Comparison of ENCODE assay signal across 10 cellular contexts in the genomic region with DNA sequence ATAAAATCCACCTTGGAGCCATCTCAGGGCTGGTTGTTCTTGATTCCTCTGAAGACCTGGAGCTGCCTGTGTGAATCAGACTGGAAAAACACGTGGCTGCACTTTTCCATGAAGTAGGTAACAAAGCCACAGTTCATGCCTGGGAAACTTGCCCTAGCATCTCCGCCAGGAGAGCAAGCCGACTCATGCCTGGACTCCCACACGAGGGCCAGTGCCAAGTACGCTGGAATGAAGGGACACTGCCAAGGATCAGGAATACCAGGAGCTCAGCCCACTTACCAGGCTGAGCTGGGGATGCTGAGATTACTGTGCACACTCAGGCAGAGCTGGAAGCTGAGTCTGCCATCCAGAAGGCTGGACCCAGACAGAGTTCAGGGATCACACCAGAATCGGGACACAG. TPM values are rescaled to one million over a fixed set of nuclear protein-coding genes. Genes with fewer than 3 reads are reported as not detected.
DNase-seq lines count a peak whose midpoint lies in the region; ATAC-seq and TF ChIP-seq lines count a peak whose summit lies in the region.
"Had no signal": no experiment of that assay in that cellular context is flagged by ENCODE, and none has a peak within 500 bp of the region (broad histone marks: within the 10 kb centered on the region; RNA-seq: fewer than 3 reads in every experiment).

No MANE protein-coding gene starts in this region.

- CTCF ChIA-PET in HCT116 (lab: Charles Lee), result no interaction called here

- H3K4me2 ChIP-seq in HCT116 (ENCODE audit: low read length) (peak overlapping the region; percentile 28; the same call in 1 of the 2 replicates), skeletal muscle satellite cell (ENCODE audit: low read length) (no peak overlapping the region)

- no peak overlapping the region for H3K9ac ChIP-seq in HCT116 (ENCODE audit: low read length)
- peak overlapping the region; percentile 12 for H3K9ac ChIP-seq in skeletal muscle satellite cell (ENCODE audit: low read depth, low read length)

- H3K27ac ChIP-seq in HCT116 (ENCODE audit: low read depth, low read length), result no peak overlapping the region

- H3K36me3 Mint-ChIP-seq in effector memory CD8-positive, alpha-beta T cell (ENCODE audit: insufficient read depth), result no peaks in the 10 kb centered on the region

- DNase-seq in HCT116 (ENCODE audit: low read depth, low spot score) (peak; percentile 48), astrocyte of the hippocampus (ENCODE audit: low read depth, low spot score) (peak; percentile 98), left ventricle myocardium superior (peak; percentile 78), T-helper 2 cell (no peak), DMS53 treated with DMSO at 0.1 percent for 48 hours (lab: John Stamatoyannopoulos, UW; ENCODE audit: unreplicated experiment) (no peak)
- no peak for DNase-seq in effector memory CD8-positive, alpha-beta T cell
- DNase-seq: activated CD8-positive, alpha-beta memory T cell treated with anti-CD3 and anti-CD28 coated beads, Interleukin-2, amount 50 U/mL, for 4 hours had no signal

- H3K9me2 ChIP-seq in HCT116 (ENCODE audit: insufficient read depth), result no peaks in the 10 kb centered on the region

- intact Hi-C loops in HCT116 (cut with micrococcal nuclease) (no loop called here), left ventricle myocardium superior (cut with micrococcal nuclease) (no loop called here)

- no peak for TF ChIP-seq CTCF in HCT116 (IDR thresholded peaks at IDR 0.05 in 2 of 3, conservative IDR thresholded peaks at IDR 0.05 in 1 of 3; ENCODE audit: borderline replicate concordance in 1 of 3, insufficient read depth in 1 of 3, low read depth in 2 of 3, low read length in 2 of 3)

- H3K36me3 ChIP-seq in HCT116 (ENCODE audit: control insufficient read depth in 1 of 2, insufficient read depth in 2 of 2, low read length in 2 of 2) (no peaks in the 10 kb centered on the region), skeletal muscle satellite cell (ENCODE audit: insufficient read depth, low read length) (no peaks in the 10 kb centered on the region)

- no peak for TF ChIP-seq POLR2A in HCT116 (IDR thresholded peaks at IDR 0.05; ENCODE audit: borderline replicate concordance, extremely low read depth, insufficient read depth, insufficient read length)

- no peaks in the 10 kb centered on the region for H3K4me1 Mint-ChIP-seq in effector memory CD8-positive, alpha-beta T cell (ENCODE audit: low read depth in 2 of 2)

- peaks cover 18 to 57% of the 10 kb centered on the region in 2 experiments for H3K4me1 ChIP-seq in HCT116 (ENCODE audit: control insufficient read depth in 1 of 2, insufficient read depth in 2 of 2, low read length in 2 of 2)
- H3K4me1 ChIP-seq in skeletal muscle satellite cell (ENCODE audit: control insufficient read depth, insufficient read depth, low read length), result peaks cover 39% of the 10 kb centered on the region

- H3K27me3 Mint-ChIP-seq in effector memory CD8-positive, alpha-beta T cell, result peaks cover 41 to 74% of the 10 kb centered on the region in 2 donors

- H4K20me1 ChIP-seq in HCT116 (ENCODE audit: insufficient read depth), result no peaks in the 10 kb centered on the region

- no peaks in the 10 kb centered on the region for H3K9me3 Mint-ChIP-seq in effector memory CD8-positive, alpha-beta T cell

- H3K27me3 ChIP-seq in HCT116 (ENCODE audit: insufficient read depth, low read length) (no peaks in the 10 kb centered on the region), skeletal muscle satellite cell (ENCODE audit: control insufficient read depth, insufficient read depth, low read length) (peaks cover 4% of the 10 kb centered on the region)

- peak; percentile 44 for ATAC-seq in HCT116
- peak; percentile 53 for ATAC-seq in left ventricle myocardium superior
- no peak for ATAC-seq in HG02852 (IDR thresholded peaks at IDR 0.05; ENCODE audit: unreplicated experiment)
- ATAC-seq in effector memory CD8-positive, alpha-beta T cell (replicated peaks), result no peak
- ATAC-seq: left colon had no signal

- TF ChIP-seq RAD21 in HCT116 (IDR thresholded peaks at IDR 0.05; ENCODE audit: low read depth), result no peak

- H3K9me3 ChIP-seq in HCT116 (ENCODE audit: control insufficient read depth in 1 of 2, insufficient read depth in 1 of 2, low read depth in 1 of 2, low read length in 2 of 2), result no peaks in the 10 kb centered on the region
- H3K9me3 ChIP-seq in skeletal muscle satellite cell (replicated peaks; ENCODE audit: low read length), result no peaks in the 10 kb centered on the region

- H3K4me3 Mint-ChIP-seq in effector memory CD8-positive, alpha-beta T cell, result no peak overlapping the region

- RAD21 ChIA-PET in HCT116 (lab: Charles Lee; ENCODE audit: low non-redundant PET in 1 of 2, low total read pairs in 2 of 2, uncharacterized antibody in 2 of 2, unreplicated experiment in 2 of 2), result no interaction called here

- no TSS peak for BruUV-seq in HCT116 (replicated peaks; lab: Mats Ljungman, UMichigan)

- H3K79me2 ChIP-seq in HCT116 (ENCODE audit: insufficient read depth, low read length), result no peaks in the 10 kb centered on the region

- H2AFZ ChIP-seq in HCT116 (ENCODE audit: low read depth, low read length, poor library complexity, severe bottlenecking), result no peak overlapping the region

- POLR2A ChIA-PET in HCT116 (lab: Charles Lee), result interaction anchor here (2.0 kb wide), 1 partner anchor 46 kb away, joined by 5 read pairs; no protein-coding TSS in a partner anchor

- H3K4me3 ChIP-seq in HCT116 (replicated peaks in 1 of 2; ENCODE audit: low read depth in 1 of 2, low read length in 2 of 2) (no peak overlapping the region), skeletal muscle satellite cell (ENCODE audit: low read length) (no peak overlapping the region)

- H3K27ac Mint-ChIP-seq in effector memory CD8-positive, alpha-beta T cell, result no peak overlapping the region

TF ChIP-seq in HCT116, 20 proteins besides CTCF, POLR2A, EP300 and RAD21:
- peak; percentile 52; the same call in 1 of the 2 replicates for TF ChIP-seq SP1 (IDR thresholded peaks at IDR 0.05; ENCODE audit: low read depth)
- TF ChIP-seq POLR2AphosphoS5 (IDR thresholded peaks at IDR 0.05; ENCODE audit: low read depth, low read length), result peak; percentile 33; the same call in 1 of the 2 replicates
- TF ChIP-seq SIN3A (IDR thresholded peaks at IDR 0.05; ENCODE audit: low read depth), result no peak
- TF ChIP-seq ZNF274 (IDR thresholded peaks at IDR 0.05; ENCODE audit: low read depth, low read length), result no peak
- TF ChIP-seq TCF7L2 (IDR thresholded peaks at IDR 0.05; ENCODE audit: borderline replicate concordance, extremely low read depth, insufficient read depth, insufficient read length), result no peak
- peak; percentile 41; the same call in 1 of the 2 replicates for TF ChIP-seq FOSL1 (IDR thresholded peaks at IDR 0.05; ENCODE audit: low read depth)
- TF ChIP-seq EGR1 (IDR thresholded peaks at IDR 0.05; ENCODE audit: low read depth), result peak; percentile 52; the same call in 1 of the 2 replicates
- peak; percentile 83; the same call in 1 of the 2 replicates for TF ChIP-seq CBX3 (IDR thresholded peaks at IDR 0.05; ENCODE audit: low read depth)
- TF ChIP-seq JUND (IDR thresholded peaks at IDR 0.05), result peak; percentile 43; the same call in 1 of the 2 replicates
- TF ChIP-seq, protein P1, sequence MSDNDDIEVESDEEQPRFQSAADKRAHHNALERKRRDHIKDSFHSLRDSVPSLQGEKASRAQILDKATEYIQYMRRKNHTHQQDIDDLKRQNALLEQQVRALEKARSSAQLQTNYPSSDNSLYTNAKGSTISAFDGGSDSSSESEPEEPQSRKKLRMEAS (IDR thresholded peaks at IDR 0.05), result peak; percentile 94

RNA-seq across cellular contexts. Expression of a gene that starts 10.9 kb away (rescaled TPM):
- 86.6 TPM for total RNA-seq in HCT116 (2021; ENCODE audit: unreplicated experiment)
- polyA plus RNA-seq in HCT116 (2012), result 150 and 161 TPM in 2 replicates
- 1,772 TPM for total RNA-seq in left ventricle myocardium superior
- total RNA-seq in skeletal muscle satellite cell (2012; rRNA removed), result 117 and 154 TPM in 2 replicates

Comparison
In these comparisons a context has a peak if more than half of its experiments do, and no peak if none do; other contexts are left out.
1. ATAC-seq: peak in HCT116 (single experiment) and left ventricle myocardium superior (single experiment); none in HG02852 (single experiment) and effector memory CD8-positive, alpha-beta T cell (single experiment).
2. DNase-seq: peak in HCT116 (single experiment), astrocyte of the hippocampus (single experiment) and left ventricle myocardium superior (single experiment); none in T-helper 2 cell (0 of 5), DMS53 treated with DMSO at 0.1 percent for 48 hours (single experiment) and effector memory CD8-positive, alpha-beta T cell (0 of 3).
3. RNA of a gene that starts 10.9 kb away (total RNA-seq): 1,772 TPM in left ventricle myocardium superior (single experiment); 86.6 TPM in HCT116 (single experiment); every median in the first group is over 10 times any median in the second.